In genomic region chr20:23122321-23122720, GRCh38 we compare ENCODE assay signal across 23 cellular contexts. TPM values are rescaled to one million over a fixed set of nuclear protein-coding genes. Genes with fewer than 3 reads are reported as not detected.
"Had no signal": no experiment of that assay in that cellular context is flagged by ENCODE, and none has a peak within 500 bp of the region (broad histone marks: within the 10 kb centered on the region; RNA-seq: fewer than 3 reads in every experiment).

No MANE protein-coding gene starts in this region.

- H3K36me3 ChIP-seq: brain microvascular endothelial cell, esophagus muscularis mucosa, heart right ventricle, left ventricle myocardium inferior, pancreas, transverse colon, WERI-Rb-1 had no signal

- DNase-seq: activated CD4-positive, alpha-beta T cell treated with anti-CD3 and anti-CD28 coated beads for 48 hours; activated CD4-positive, alpha-beta T cell treated with anti-CD3 and anti-CD28 coated beads, Interleukin-2, amount 50 U/mL, for 48 hours; activated naive CD4-positive, alpha-beta T cell treated with Interleukin-2 at 50 U/mL for 16 hours; activated naive CD8-positive, alpha-beta T cell treated with anti-CD3 and anti-CD28 coated beads, Interleukin-2, amount 10 ng/mL, durations not matched to agents 7 days and 5 days; activated T-cell treated with anti-CD3 and anti-CD28 coated beads, Interleukin-2, amount 50 U/mL, for 4 hours; brain microvascular endothelial cell; caudate nucleus; cortex of kidney; endodermal cell; foreskin keratinocyte; heart right ventricle; left ventricle myocardium inferior; pancreas; psoas muscle; stimulated activated naive CD8-positive, alpha-beta T cell treated with anti-CD3 and anti-CD28 coated beads, Interleukin-15, Interleukin-2, amounts not matched to agents 100 U/mL and 50 U/mL, for 24 hours; T1000; testis; transverse colon; WERI-Rb-1 had no signal

- H3K27ac Mint-ChIP-seq: activated naive CD8-positive, alpha-beta T cell treated with anti-CD3 and anti-CD28 coated beads, Interleukin-2, amount 10 ng/mL, durations not matched to agents 7 days and 5 days; activated T-helper 2 cell treated with anti-CD3 and anti-CD28 coated beads, Interferon-gamma antibody, Interleukin-2, Interleukin-4, amounts not matched to agents 10 μg/mL and 5 μg/mL and 100 μg/mL, durations not matched to agents 14 hours and 24 hours and 36 hours; endodermal cell; nephron had no signal

- H3K4me3 ChIP-seq: esophagus muscularis mucosa, heart right ventricle, left ventricle myocardium inferior, pancreas, psoas muscle, testis, transverse colon had no signal

- H3K27ac ChIP-seq: brain microvascular endothelial cell, esophagus muscularis mucosa, foreskin keratinocyte, left ventricle myocardium inferior, pancreas, psoas muscle, testis, transverse colon, WERI-Rb-1 had no signal

- H3K36me3 Mint-ChIP-seq: activated naive CD8-positive, alpha-beta T cell treated with anti-CD3 and anti-CD28 coated beads, Interleukin-2, amount 10 ng/mL, durations not matched to agents 7 days and 5 days had no signal

- H3K9me3 ChIP-seq: esophagus muscularis mucosa, heart right ventricle, left ventricle myocardium inferior, pancreas, psoas muscle, testis, transverse colon had no signal

- ATAC-seq: activated CD4-positive, CD25-positive, alpha-beta regulatory T cell treated with anti-CD3 and anti-CD28 coated beads, Interleukin-2, amount 50 U/mL, for 24 hours; activated T-cell treated with anti-CD3 and anti-CD28 coated beads, Interleukin-2, amount 50 U/mL, for 4 hours; foreskin keratinocyte; heart right ventricle; pancreas; psoas muscle; stimulated activated naive CD8-positive, alpha-beta T cell treated with anti-CD3 and anti-CD28 coated beads, Interleukin-15, Interleukin-2, amounts not matched to agents 100 U/mL and 50 U/mL, for 24 hours had no signal

- H3K4me1 Mint-ChIP-seq: activated naive CD8-positive, alpha-beta T cell treated with anti-CD3 and anti-CD28 coated beads, Interleukin-2, amount 10 ng/mL, durations not matched to agents 7 days and 5 days had no signal

- H3K4me1 ChIP-seq: foreskin keratinocyte, pancreas, testis had no signal

- H3K9me3 Mint-ChIP-seq: activated naive CD8-positive, alpha-beta T cell treated with anti-CD3 and anti-CD28 coated beads, Interleukin-2, amount 10 ng/mL, durations not matched to agents 7 days and 5 days; activated T-cell treated with anti-CD3 and anti-CD28 coated beads, Interleukin-2, amount 50 U/mL, for 4 hours; activated T-helper 2 cell treated with anti-CD3 and anti-CD28 coated beads, Interferon-gamma antibody, Interleukin-2, Interleukin-4, amounts not matched to agents 10 μg/mL and 5 μg/mL and 100 μg/mL, durations not matched to agents 14 hours and 24 hours and 36 hours; endodermal cell; nephron had no signal

- H3K4me3 Mint-ChIP-seq: activated naive CD8-positive, alpha-beta T cell treated with anti-CD3 and anti-CD28 coated beads, Interleukin-2, amount 10 ng/mL, durations not matched to agents 7 days and 5 days; activated T-cell treated with anti-CD3 and anti-CD28 coated beads, Interleukin-2, amount 50 U/mL, for 4 hours; endodermal cell; nephron had no signal

- H3K27me3 ChIP-seq: brain microvascular endothelial cell, esophagus muscularis mucosa, foreskin keratinocyte, heart right ventricle, pancreas, testis, transverse colon had no signal

RNA-seq across cellular contexts. Expression of gene CD93, which starts 36.2 kb away (rescaled TPM):
- total RNA-seq: foreskin keratinocyte had no signal
- polyA plus RNA-seq: foreskin keratinocyte had no signal
